In the genomic region with DNA sequence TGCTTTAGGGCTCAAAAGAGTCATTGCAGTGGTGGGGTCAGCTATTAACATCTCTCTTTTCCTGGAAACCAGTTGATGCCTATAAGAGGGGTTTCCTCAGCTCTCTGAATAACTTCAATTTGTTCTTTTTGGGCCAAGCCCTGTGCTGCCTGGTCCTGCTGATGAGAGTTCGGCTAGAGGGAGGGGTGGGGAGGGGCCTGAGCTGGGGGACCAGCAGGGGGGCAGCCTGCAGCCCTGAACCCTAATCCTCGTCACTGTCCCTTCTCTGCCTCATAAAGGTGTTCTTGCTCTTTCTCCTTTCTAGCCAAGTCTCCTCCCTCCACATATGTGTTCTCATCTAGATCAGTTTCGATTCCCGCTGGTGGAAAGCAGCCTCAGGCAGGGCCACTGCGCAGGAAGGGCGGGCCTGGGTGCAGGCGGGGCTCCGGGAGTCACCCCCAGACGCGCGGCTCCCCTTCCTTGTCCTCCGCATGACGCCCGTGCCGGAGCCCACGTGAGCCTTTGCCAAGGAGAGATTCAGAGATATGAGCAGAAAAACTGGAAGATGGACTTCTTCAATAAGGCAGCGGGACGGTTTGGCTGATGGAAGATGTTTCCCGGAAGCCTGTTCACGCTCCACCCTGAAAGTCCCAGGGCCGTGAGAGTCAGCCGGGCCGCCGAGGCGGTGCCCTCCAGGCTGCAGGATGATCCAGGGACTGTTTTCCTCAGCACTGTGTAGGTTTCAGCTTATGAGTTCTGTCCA, we compare ENCODE assay signal across 8 cellular contexts. TPM values are rescaled to one million over a fixed set of nuclear protein-coding genes. Genes with fewer than 3 reads are reported as not detected.
DNase-seq lines count a peak whose midpoint lies in the region; ATAC-seq, FAIRE-seq and TF ChIP-seq lines count a peak whose summit lies in the region.

No MANE protein-coding gene starts in this region.

- no peak for TF ChIP-seq CTCF in choroid plexus epithelial cell (conservative IDR thresholded peaks at IDR 0.05; ENCODE audit: low read depth, low read length)

- H3K4me1 Mint-ChIP-seq in activated CD4-positive, alpha-beta T cell treated with anti-CD3 and anti-CD28 coated beads for 36 hours = peaks cover 15% of the 10 kb centered on the region

- no peaks in the 10 kb centered on the region for H3K27me3 ChIP-seq in layer of hippocampus (ENCODE audit: control insufficient read depth, insufficient read depth, low read length)

- peak overlapping the region; percentile 99 for H3K27ac Mint-ChIP-seq in activated CD4-positive, alpha-beta T cell treated with anti-CD3 and anti-CD28 coated beads for 36 hours

- FAIRE-seq in A204.1 (lab: Jason Lieb, UNC) = peak; percentile 39

- ATAC-seq in GM18867 (IDR thresholded peaks at IDR 0.05; ENCODE audit: unreplicated experiment) (peak; percentile 84), HG03135 (IDR thresholded peaks at IDR 0.05; ENCODE audit: unreplicated experiment) (peak; percentile 79)
- ATAC-seq in activated CD4-positive, alpha-beta T cell treated with anti-CD3 and anti-CD28 coated beads for 36 hours = peak; percentile 99

- CTCF ChIA-PET in activated CD4-positive, alpha-beta T cell treated with anti-CD3 and anti-CD28 coated beads for 36 hours (lab: Charles Lee) = interaction anchor here (0.6 to 5.3 kb wide), 4 partner anchors 9 to 120 kb away, joined by 3 to 60 read pairs (median 3); a partner anchor contains a TSS

- DNase-seq in NCI-H510A (lab: John Stamatoyannopoulos, UW) (peak; percentile 43), choroid plexus epithelial cell (ENCODE audit: low read depth) (peak; percentile 78)
- peak; percentile 91 for DNase-seq in activated CD4-positive, alpha-beta T cell treated with anti-CD3 and anti-CD28 coated beads for 36 hours
- peak; percentile 62 to 70 for DNase-seq in stimulated activated CD4-positive, alpha-beta T cell treated with anti-CD3 and anti-CD28 coated beads, Interleukin-1b, Interleukin-23, amount 100 ng/mL, for 4 hours (ENCODE audit: low read depth in 2 of 2)

- POLR2A ChIA-PET in activated CD4-positive, alpha-beta T cell treated with anti-CD3 and anti-CD28 coated beads for 36 hours (lab: Charles Lee) = no interaction called here

- no peaks in the 10 kb centered on the region for H3K9me3 Mint-ChIP-seq in activated CD4-positive, alpha-beta T cell treated with anti-CD3 and anti-CD28 coated beads for 36 hours (ENCODE audit: low read depth)

- H3K4me3 ChIP-seq in choroid plexus epithelial cell (ENCODE audit: low read depth, low read length) = peak overlapping the region; percentile 79

- H3K36me3 Mint-ChIP-seq in activated CD4-positive, alpha-beta T cell treated with anti-CD3 and anti-CD28 coated beads for 36 hours (ENCODE audit: low read depth) = peaks cover 7% of the 10 kb centered on the region

- peak overlapping the region; percentile 65 for H3K27ac ChIP-seq in layer of hippocampus (ENCODE audit: low read depth, low read length)

- H3K4me3 Mint-ChIP-seq in activated CD4-positive, alpha-beta T cell treated with anti-CD3 and anti-CD28 coated beads for 36 hours = peak overlapping the region; percentile 96

- no peaks in the 10 kb centered on the region for H3K27me3 Mint-ChIP-seq in activated CD4-positive, alpha-beta T cell treated with anti-CD3 and anti-CD28 coated beads for 36 hours

- intact Hi-C loops in activated CD4-positive, alpha-beta T cell treated with anti-CD3 and anti-CD28 coated beads for 36 hours (cut with DNase I, micrococcal nuclease) = loop anchor here in 1 of 2 experiments (1.0 to 5.0 kb wide), 2 partner anchors 15 to 190 kb away; a partner anchor contains a TSS

RNA-seq across cellular contexts. Expression of a gene that starts 15.0 kb away (rescaled TPM):
- 10 to 100 TPM; 23.3 to 34.1 TPM for total RNA-seq in activated CD4-positive, alpha-beta T cell treated with anti-CD3 and anti-CD28 coated beads for 36 hours

Comparison
In these comparisons a context has a peak if more than half of its experiments do, and no peak if none do; other contexts are left out.
1. Peak in every context shown above with its lines: DNase-seq, ATAC-seq, H3K4me3 ChIP-seq and H3K27ac ChIP-seq.